Comparison of ENCODE assay signal across 12 cellular contexts in the genomic region with DNA sequence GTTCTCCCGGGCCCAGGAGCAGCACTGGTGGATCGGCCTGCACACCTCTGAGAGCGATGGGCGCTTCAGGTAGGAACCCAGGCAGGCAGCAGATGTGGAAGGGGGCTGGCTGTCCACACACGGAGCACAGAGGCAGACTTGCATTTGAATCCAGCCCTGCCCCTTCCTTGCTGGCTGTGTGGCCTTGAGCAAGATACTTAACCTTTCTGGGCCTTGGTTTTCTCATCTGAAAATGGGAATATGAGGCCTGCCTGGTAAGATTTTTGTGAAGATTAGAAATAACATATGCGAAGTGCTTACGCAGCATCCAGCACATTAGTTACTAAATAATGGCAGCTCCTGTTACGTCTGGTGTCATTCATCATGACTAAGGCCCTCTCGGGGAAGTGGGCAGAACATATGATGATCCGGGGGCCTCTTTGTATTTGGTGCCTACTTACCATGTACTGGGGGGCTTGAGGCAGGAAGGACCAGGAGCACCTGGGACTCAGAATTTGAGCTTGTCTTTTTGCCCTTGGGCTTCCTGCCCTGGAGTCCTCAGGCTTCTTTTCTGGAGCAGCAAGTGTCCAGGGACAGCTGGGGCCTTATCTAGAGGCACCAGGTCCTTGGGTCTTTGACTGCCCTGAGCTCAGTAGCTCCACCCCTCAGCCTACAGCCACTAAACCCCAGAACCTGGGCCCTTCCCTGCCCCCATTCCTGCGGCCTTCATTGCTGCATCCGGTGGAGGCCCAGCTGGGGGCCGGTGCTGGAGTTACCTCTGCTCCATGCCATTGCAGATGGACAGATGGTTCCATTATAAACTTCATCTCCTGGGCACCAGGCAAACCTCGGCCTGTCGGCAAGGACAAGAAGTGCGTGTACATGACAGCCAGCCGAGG.
"Had no signal": no experiment of that assay in that cellular context is flagged by ENCODE, and none has a peak within 500 bp of the region (broad histone marks: within the 10 kb centered on the region; RNA-seq: fewer than 3 reads in every experiment).

No MANE protein-coding gene starts in this region.

- H3K9me3 ChIP-seq: ovary, testis had no signal

- H3K27ac ChIP-seq: foreskin keratinocyte, ovary, testis had no signal

- H3K4me3 ChIP-seq: ovary had no signal

- H3K27me3 ChIP-seq: foreskin keratinocyte, ovary, testis had no signal

- H3K4me1 ChIP-seq: foreskin keratinocyte, testis had no signal

- H3K36me3 ChIP-seq: ovary had no signal

- ATAC-seq: left lobe of liver; stimulated activated naive CD8-positive, alpha-beta T cell treated with anti-CD3 and anti-CD28 coated beads, Interleukin-15, amount 100 ng/mL, for 72 hours had no signal

- DNase-seq: activated B cell treated with CpG ODN at 0.5 μM for 24 hours; activated CD4-positive, alpha-beta T cell treated with anti-CD3 and anti-CD28 coated beads, Interleukin-2, amount 10 ng/mL, durations not matched to agents 24 days and 14 days; activated naive CD4-positive, alpha-beta T cell treated with anti-CD3 and anti-CD28 coated beads, Interleukin-2, amount 10 ng/mL, durations not matched to agents 7 days and 5 days; central memory CD4-positive, alpha-beta T cell; cortex of kidney; stimulated activated CD4-positive, alpha-beta T cell treated with anti-CD3 and anti-CD28 coated beads, Interleukin-15, amount 100 ng/mL, for 24 hours; stimulated activated CD4-positive, alpha-beta T cell treated with anti-CD3 and anti-CD28 coated beads, Interleukin-4, amount 100 ng/mL, for 24 hours; stimulated activated naive CD8-positive, alpha-beta T cell treated with anti-CD3 and anti-CD28 coated beads, Interleukin-15, amount 100 ng/mL, for 72 hours had no signal
